8 cellular contexts compared by ENCODE assay signal in the genomic region with DNA sequence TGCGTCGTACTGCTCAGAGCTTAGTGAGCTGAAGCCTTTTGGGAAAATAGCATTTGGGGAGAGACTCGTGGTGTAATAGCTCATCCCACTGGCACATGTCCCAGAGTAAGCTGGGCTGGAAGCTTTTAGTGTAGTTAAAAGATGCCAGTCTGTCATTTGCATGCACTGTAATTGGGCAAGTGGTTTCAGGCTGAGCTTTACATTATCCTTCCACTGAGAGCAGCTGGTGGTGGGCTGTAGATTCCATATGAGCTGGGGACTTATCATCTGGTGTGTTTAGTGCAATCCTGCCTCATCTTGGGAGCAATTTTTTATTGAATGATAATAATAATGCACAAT.
DNase-seq lines count a peak whose midpoint lies in the region; ATAC-seq and TF ChIP-seq lines count a peak whose summit lies in the region.

No MANE protein-coding gene starts in this region.

- H3K9me3 Mint-ChIP-seq in natural killer cell treated with Interleukin-12 subunit alpha and Interleukin-12 subunit beta and Interleukin-15 and Interleukin-18, amount 100 ng/mL, for 72 hours: no peaks in the 10 kb centered on the region
- H3K9me3 Mint-ChIP-seq in CD4-positive, alpha-beta T cell: no peaks in the 10 kb centered on the region

- TF ChIP-seq POLR2A in ovary (IDR thresholded peaks at IDR 0.05): no peak

- H3K4me3 ChIP-seq in epithelial cell of proximal tubule (ENCODE audit: low read depth, low read length): peak overlapping the region; percentile 26
- H3K4me3 ChIP-seq in ovary: no peak overlapping the region

- H3K27ac ChIP-seq in ovary: no peak overlapping the region
- no peak overlapping the region for H3K27ac ChIP-seq in CD4-positive, alpha-beta T cell (ENCODE audit: low read depth, low read length)

- no peak for ATAC-seq in natural killer cell treated with Interleukin-12 subunit alpha and Interleukin-12 subunit beta and Interleukin-15 and Interleukin-18, amount 100 ng/mL, for 72 hours
- ATAC-seq in HG03342 (IDR thresholded peaks at IDR 0.05; ENCODE audit: unreplicated experiment) (no peak), GM18870 (IDR thresholded peaks at IDR 0.05; ENCODE audit: unreplicated experiment) (no peak)
- ATAC-seq in CD4-positive, alpha-beta T cell (ENCODE audit: poor library complexity): no peak

- DNase-seq in DMS79 (lab: John Stamatoyannopoulos, UW) (peak; percentile 35), NCI-H446 (lab: John Stamatoyannopoulos, UW) (peak; percentile 80 to 94), epithelial cell of proximal tubule (ENCODE audit: low read depth) (no peak), ovary (peak; percentile 40 to 69 (median 57))
- no peak for DNase-seq in natural killer cell treated with Interleukin-12 subunit alpha and Interleukin-12 subunit beta and Interleukin-15 and Interleukin-18, amount 100 ng/mL, for 72 hours (ENCODE audit: low spot score)
- DNase-seq in CD4-positive, alpha-beta T cell: no peak

- peaks cover 38 to 45% of the 10 kb centered on the region in 2 donors for H3K4me1 Mint-ChIP-seq in natural killer cell treated with Interleukin-12 subunit alpha and Interleukin-12 subunit beta and Interleukin-15 and Interleukin-18, amount 100 ng/mL, for 72 hours (ENCODE audit: low read depth in 2 of 2)
- peaks cover 88% of the 10 kb centered on the region for H3K4me1 Mint-ChIP-seq in CD4-positive, alpha-beta T cell (ENCODE audit: low read depth)

- no peaks in the 10 kb centered on the region for H3K36me3 Mint-ChIP-seq in natural killer cell treated with Interleukin-12 subunit alpha and Interleukin-12 subunit beta and Interleukin-15 and Interleukin-18, amount 100 ng/mL, for 72 hours
- H3K36me3 Mint-ChIP-seq in CD4-positive, alpha-beta T cell (ENCODE audit: low read depth): no peaks in the 10 kb centered on the region

- no peak for TF ChIP-seq EP300 in ovary (IDR thresholded peaks at IDR 0.05)

- intact Hi-C loops in ovary (cut with DNase I): no loop called here
- intact Hi-C loops in CD4-positive, alpha-beta T cell (cut with DNase I, micrococcal nuclease): no loop called here

- no peaks in the 10 kb centered on the region for H3K36me3 ChIP-seq in ovary

- H3K27me3 Mint-ChIP-seq in natural killer cell treated with Interleukin-12 subunit alpha and Interleukin-12 subunit beta and Interleukin-15 and Interleukin-18, amount 100 ng/mL, for 72 hours: no peaks in the 10 kb centered on the region
- no peaks in the 10 kb centered on the region for H3K27me3 Mint-ChIP-seq in CD4-positive, alpha-beta T cell

- H3K9me3 ChIP-seq in ovary: no peaks in the 10 kb centered on the region
- H3K9me3 ChIP-seq in CD4-positive, alpha-beta T cell (ENCODE audit: control insufficient read depth, low read length): no peaks in the 10 kb centered on the region

- no peaks in the 10 kb centered on the region for H3K27me3 ChIP-seq in ovary
- no peaks in the 10 kb centered on the region for H3K27me3 ChIP-seq in CD4-positive, alpha-beta T cell (ENCODE audit: control insufficient read depth, insufficient read depth, low read length)

- no peak overlapping the region for H3K27ac Mint-ChIP-seq in natural killer cell treated with Interleukin-12 subunit alpha and Interleukin-12 subunit beta and Interleukin-15 and Interleukin-18, amount 100 ng/mL, for 72 hours
- no peak overlapping the region for H3K27ac Mint-ChIP-seq in CD4-positive, alpha-beta T cell

- CTCF ChIA-PET in CD4-positive, alpha-beta T cell (lab: Charles Lee): interaction anchor here (0.6 to 1.2 kb wide), 3 partner anchors 12 to 20 kb away, joined by 3 to 4 read pairs (median 3); no protein-coding TSS in a partner anchor

- WGBS in ovary, 3 donors: 3 to 7% (median 3%) methylated on average over 3 of the region's 3 CpGs

- H3K4me1 ChIP-seq in ovary (ENCODE audit: insufficient read depth): peaks cover 2% of the 10 kb centered on the region

- POLR2A ChIA-PET in CD4-positive, alpha-beta T cell (lab: Charles Lee): interaction anchor here (0.7 to 1.1 kb wide), 2 partner anchors 20 to 1415 kb away, joined by 3 read pairs; no protein-coding TSS in a partner anchor

- TF ChIP-seq CTCF in epithelial cell of proximal tubule (conservative IDR thresholded peaks at IDR 0.05; ENCODE audit: low read depth, low read length) (no peak), ovary (IDR thresholded peaks at IDR 0.05) (no peak)
- no peak for TF ChIP-seq CTCF in CD4-positive, alpha-beta T cell (IDR thresholded peaks at IDR 0.05)

- H3K4me3 Mint-ChIP-seq in natural killer cell treated with Interleukin-12 subunit alpha and Interleukin-12 subunit beta and Interleukin-15 and Interleukin-18, amount 100 ng/mL, for 72 hours: no peak overlapping the region
- no peak overlapping the region for H3K4me3 Mint-ChIP-seq in CD4-positive, alpha-beta T cell

Comparison
In these comparisons a context has a peak if more than half of its experiments do, and no peak if none do; other contexts are left out.
1. DNase-seq: peak in DMS79 (single experiment), NCI-H446 (2 of 2) and ovary (5 of 5); none in epithelial cell of proximal tubule (single experiment), natural killer cell treated with Interleukin-12 subunit alpha and Interleukin-12 subunit beta and Interleukin-15 and Interleukin-18, amount 100 ng/mL, for 72 hours (single experiment) and CD4-positive, alpha-beta T cell (0 of 10).